ENCODE assay signal across 19 cellular contexts in the genomic region with DNA sequence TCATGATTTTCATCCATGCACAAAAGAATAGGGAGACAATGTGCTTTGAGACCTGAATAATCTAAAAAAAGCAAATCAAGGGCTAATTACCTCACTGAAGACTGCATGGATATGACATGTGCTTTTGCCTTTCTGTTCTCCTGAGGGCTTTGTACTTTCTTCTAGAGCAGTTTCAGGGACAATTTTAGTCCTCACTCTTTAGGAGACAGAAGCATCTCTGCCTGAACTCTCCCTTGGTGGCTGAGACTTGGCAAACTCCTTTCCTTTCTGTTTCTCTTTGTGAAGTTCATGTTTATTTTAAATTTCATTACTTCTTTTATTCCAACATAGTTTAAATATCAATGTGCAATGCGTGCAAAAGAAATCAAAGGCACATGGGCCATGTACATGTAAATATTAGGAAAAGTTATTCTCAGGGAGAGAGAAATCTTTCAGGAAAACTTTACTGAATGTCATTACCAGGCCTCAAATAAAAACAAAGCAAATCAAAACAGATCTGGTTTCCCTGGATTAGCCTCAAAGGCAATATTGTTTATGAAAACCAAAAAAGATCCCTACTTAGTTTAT.
DNase-seq lines count a peak whose midpoint lies in the region; ATAC-seq and TF ChIP-seq lines count a peak whose summit lies in the region.
"Had no signal": no experiment of that assay in that cellular context is flagged by ENCODE, and none has a peak within 500 bp of the region (broad histone marks: within the 10 kb centered on the region; RNA-seq: fewer than 3 reads in every experiment).

No MANE protein-coding gene starts in this region.

- CTCF ChIA-PET in IMR-90 (lab: Yijun Ruan, JAX) = no interaction called here

- TF ChIP-seq RAD21 in IMR-90 (IDR thresholded peaks at IDR 0.05; ENCODE audit: low read length) = no peak

- no peak overlapping the region for H3K9ac ChIP-seq in IMR-90 (ENCODE audit: low read depth, low read length)

- no peak overlapping the region for H2BK20ac ChIP-seq in IMR-90 (ENCODE audit: low read depth, low read length)

- H3K56ac ChIP-seq in IMR-90 (ENCODE audit: extremely low read depth, insufficient read depth, low read length) = no peak overlapping the region

- peak; percentile 77 for ATAC-seq in IMR-90 (ENCODE audit: low read depth)
- no peak for ATAC-seq in HG03175 (IDR thresholded peaks at IDR 0.05; ENCODE audit: unreplicated experiment)
- ATAC-seq in HG02970 (IDR thresholded peaks at IDR 0.05; ENCODE audit: low FRiP score, unreplicated experiment) = no peak

- no peak overlapping the region for H3K14ac ChIP-seq in IMR-90 (replicated peaks; ENCODE audit: low read depth, low read length)

- H2AFZ ChIP-seq in IMR-90 (replicated peaks; ENCODE audit: low read length, poor library complexity) (no peak overlapping the region), hepatocyte (no peak overlapping the region)

- no TSS peak for BruUV-seq in IMR-90 (replicated peaks; lab: Mats Ljungman, UMichigan)

- no peak overlapping the region for H2BK5ac ChIP-seq in IMR-90 (ENCODE audit: low read depth, low read length, poor library complexity, severe bottlenecking)

- no peak overlapping the region for H2AK9ac ChIP-seq in IMR-90 (replicated peaks; ENCODE audit: low read depth, low read length, poor library complexity)

- H3K4me1 ChIP-seq in IMR-90 (ENCODE audit: control insufficient read depth, insufficient read depth, low read length) (peaks cover 5% of the 10 kb centered on the region), hepatocyte (ENCODE audit: insufficient read depth) (no peaks in the 10 kb centered on the region), stomach (peaks cover 0 to 17% (median 0%) of the 10 kb centered on the region in 4 donors)
- H3K4me1 ChIP-seq: Caco-2, SJCRH30 had no signal

- intact Hi-C loops in IMR-90 (cut with micrococcal nuclease) = no loop called here
- intact Hi-C loops in stomach (cut with DNase I; ENCODE audit: low total_unique reads) = no loop called here

- TF ChIP-seq POLR2A in IMR-90 (IDR thresholded peaks at IDR 0.05; ENCODE audit: low read depth, low read length) (no peak), stomach (IDR thresholded peaks at IDR 0.05) (no peak)

- no peak overlapping the region for H2BK120ac ChIP-seq in IMR-90 (ENCODE audit: low read depth, low read length)

- H3K27me3 ChIP-seq in IMR-90 (ENCODE audit: control insufficient read depth, insufficient read depth, low read length) = no peaks in the 10 kb centered on the region
- no peaks in the 10 kb centered on the region for H3K27me3 ChIP-seq in hepatocyte
- no peaks in the 10 kb centered on the region for H3K27me3 ChIP-seq in stomach
- H3K27me3 ChIP-seq: SJCRH30 had no signal

- H3K4me2 ChIP-seq in IMR-90 (ENCODE audit: low read depth, low read length) (peak overlapping the region; percentile 77), hepatocyte (peak overlapping the region; percentile 2)

- dilution Hi-C loops in IMR-90 (cut with HindIII; ENCODE audit: low sequenced_read_pairs, unreplicated experiment) = no loop called here

- DNase-seq in IMR-90 (peak; percentile 43), dedifferentiated amniotic fluid mesenchymal stem cell (ENCODE audit: extremely low spot score) (peak; percentile 53), hepatocyte (ENCODE audit: low spot score) (no peak), stomach (no peak), NCI-H82 (lab: John Stamatoyannopoulos, UW) (no peak), occipital lobe (lab: John Stamatoyannopoulos, UW) (no peak)
- DNase-seq: Caco-2; CD4-positive, CD25-positive, alpha-beta regulatory T cell; DMS153; H7; NCI-H1105; NCI-H187; NCI-H345; NCI-H69; RPMI8226; SJCRH30 had no signal

- no peaks in the 10 kb centered on the region for H3K79me2 ChIP-seq in hepatocyte

- H3K27ac ChIP-seq in IMR-90 (ENCODE audit: insufficient read depth, low read length) (peak overlapping the region; percentile 67; the same call in 1 of the 2 replicates), hepatocyte (peak overlapping the region; percentile 36), stomach (peak overlapping the region in 3 of 5 donors; percentile 13 to 47 (median 21))
- H3K27ac ChIP-seq: HL-60, SJCRH30 had no signal

- H3K9me2 ChIP-seq in hepatocyte (replicated peaks; ENCODE audit: insufficient read depth) = no peaks in the 10 kb centered on the region

- H3K36me3 ChIP-seq in IMR-90 (ENCODE audit: control insufficient read depth, insufficient read depth, low read length) (no peaks in the 10 kb centered on the region), hepatocyte (replicated peaks; ENCODE audit: insufficient read depth, low read depth) (no peaks in the 10 kb centered on the region), stomach (no peaks in the 10 kb centered on the region)
- H3K36me3 ChIP-seq: SJCRH30 had no signal

- no peaks in the 10 kb centered on the region for H4K20me1 ChIP-seq in IMR-90 (ENCODE audit: insufficient read depth, low read length)
- H4K20me1 ChIP-seq in hepatocyte (ENCODE audit: insufficient read depth, poor library complexity, severe bottlenecking) = no peaks in the 10 kb centered on the region

- peak overlapping the region; percentile 88 for H3K18ac ChIP-seq in IMR-90 (ENCODE audit: low read depth, low read length)

- H3K79me1 ChIP-seq in IMR-90 (ENCODE audit: low read depth in 1 of 2, low read length in 2 of 2) = no peaks in the 10 kb centered on the region

- H3K4me3 ChIP-seq in IMR-90 (ENCODE audit: insufficient read depth, low read depth, low read length) = no peak overlapping the region
- no peak overlapping the region for H3K4me3 ChIP-seq in hepatocyte
- H3K4me3 ChIP-seq in stomach = no peak overlapping the region
- H3K4me3 ChIP-seq: SJCRH30 had no signal

- peak overlapping the region; percentile 44; the same call in 1 of the 2 replicates for H4K5ac ChIP-seq in IMR-90 (ENCODE audit: low read depth, low read length)

- no peak overlapping the region for H4K91ac ChIP-seq in IMR-90 (ENCODE audit: insufficient read depth, low read depth, low read length)

- no peak overlapping the region for H3K23ac ChIP-seq in IMR-90 (ENCODE audit: low read depth, low read length)

- no peak overlapping the region for H4K8ac ChIP-seq in IMR-90 (ENCODE audit: low read depth in 2 of 2, low read length in 2 of 2)

- no CpG with 5 or more reads among the region's 1 CpG for WGBS in IMR-90 (ENCODE audit: extremely low coverage in 2 of 2, insufficient read length in 1 of 2), 2 experiments
- 41% methylated on average over 1 of the region's 1 CpG for WGBS in hepatocyte (ENCODE audit: low lambda C conversion rate, missing lambda C conversion rate)
- 23 to 64% (median 41%) methylated on average over 1 of the region's 1 CpG for WGBS in stomach, 5 donors

- no peak overlapping the region for H2BK15ac ChIP-seq in IMR-90 (ENCODE audit: low read depth, low read length)

- H3K4ac ChIP-seq in IMR-90 (ENCODE audit: low read depth, low read length) = no peak overlapping the region

- POLR2A ChIA-PET in IMR-90 (lab: Charles Lee; ENCODE audit: unreplicated experiment) = no interaction called here

- in situ Hi-C loops in IMR-90 (cut with MboI; ENCODE audit: low sequenced_read_pairs) = no loop called here

- TF ChIP-seq CTCF in IMR-90 (conservative IDR thresholded peaks at IDR 0.05; ENCODE audit: low read depth, low read length) = no peak
- no peak for TF ChIP-seq CTCF in hepatocyte (IDR thresholded peaks at IDR 0.05; ENCODE audit: poor library complexity)
- TF ChIP-seq CTCF in stomach (IDR thresholded peaks at IDR 0.05) = no peak

- no peak overlapping the region for H2AK5ac ChIP-seq in IMR-90 (ENCODE audit: low read depth, low read length)

- no peaks in the 10 kb centered on the region for H3K9me1 ChIP-seq in IMR-90 (ENCODE audit: insufficient read depth, low read length)

- TF ChIP-seq EP300 in stomach (IDR thresholded peaks at IDR 0.05) = no peak

- H3K9me3 ChIP-seq in IMR-90 (ENCODE audit: control insufficient read depth, insufficient read depth, low read length) (no peaks in the 10 kb centered on the region), hepatocyte (ENCODE audit: low read depth) (no peaks in the 10 kb centered on the region), stomach (peaks cover 0 to 5% (median 0%) of the 10 kb centered on the region in 4 donors)
- H3K9me3 ChIP-seq: Caco-2 had no signal

TF ChIP-seq in IMR-90, 13 proteins besides CTCF, POLR2A, EP300 and RAD21:
- TF ChIP-seq MAFK (IDR thresholded peaks at IDR 0.05; ENCODE audit: low read depth, low read length) (no peak), RCOR1 (IDR thresholded peaks at IDR 0.05; ENCODE audit: insufficient replicate concordance, low read length) (no peak), RFX5 (IDR thresholded peaks at IDR 0.05; ENCODE audit: low read depth, low read length) (no peak), CHD1 (IDR thresholded peaks at IDR 0.05; ENCODE audit: low read depth, low read length) (no peak), MAZ (IDR thresholded peaks at IDR 0.05; ENCODE audit: borderline replicate concordance, low read depth, low read length) (no peak), CEBPB (IDR thresholded peaks at IDR 0.05; ENCODE audit: low read depth, low read length) (no peak), NFE2L2 (IDR thresholded peaks at IDR 0.05; ENCODE audit: low read depth, low read length) (no peak), SMC3 (IDR thresholded peaks at IDR 0.05; ENCODE audit: low read depth, low read length) (no peak), FOS (IDR thresholded peaks at IDR 0.05; ENCODE audit: low read depth, low read length) (no peak), BHLHE40 (IDR thresholded peaks at IDR 0.05; ENCODE audit: low read depth, low read length) (no peak), MXI1 (IDR thresholded peaks at IDR 0.05; ENCODE audit: borderline replicate concordance, low read depth, low read length) (no peak)
- TF ChIP-seq, protein P1, sequence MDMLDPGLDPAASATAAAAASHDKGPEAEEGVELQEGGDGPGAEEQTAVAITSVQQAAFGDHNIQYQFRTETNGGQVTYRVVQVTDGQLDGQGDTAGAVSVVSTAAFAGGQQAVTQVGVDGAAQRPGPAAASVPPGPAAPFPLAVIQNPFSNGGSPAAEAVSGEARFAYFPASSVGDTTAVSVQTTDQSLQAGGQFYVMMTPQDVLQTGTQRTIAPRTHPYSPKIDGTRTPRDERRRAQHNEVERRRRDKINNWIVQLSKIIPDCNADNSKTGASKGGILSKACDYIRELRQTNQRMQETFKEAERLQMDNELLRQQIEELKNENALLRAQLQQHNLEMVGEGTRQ (IDR thresholded peaks at IDR 0.05; ENCODE audit: low read depth, low read length) = no peak
- TF ChIP-seq, protein P2, sequence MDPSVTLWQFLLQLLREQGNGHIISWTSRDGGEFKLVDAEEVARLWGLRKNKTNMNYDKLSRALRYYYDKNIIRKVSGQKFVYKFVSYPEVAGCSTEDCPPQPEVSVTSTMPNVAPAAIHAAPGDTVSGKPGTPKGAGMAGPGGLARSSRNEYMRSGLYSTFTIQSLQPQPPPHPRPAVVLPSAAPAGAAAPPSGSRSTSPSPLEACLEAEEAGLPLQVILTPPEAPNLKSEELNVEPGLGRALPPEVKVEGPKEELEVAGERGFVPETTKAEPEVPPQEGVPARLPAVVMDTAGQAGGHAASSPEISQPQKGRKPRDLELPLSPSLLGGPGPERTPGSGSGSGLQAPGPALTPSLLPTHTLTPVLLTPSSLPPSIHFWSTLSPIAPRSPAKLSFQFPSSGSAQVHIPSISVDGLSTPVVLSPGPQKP (IDR thresholded peaks at IDR 0.05; ENCODE audit: borderline replicate concordance, low read depth, low read length) = no peak
TF ChIP-seq in IMR-90: peak in this region for 0.

Comparison
In these comparisons a context has a peak if more than half of its experiments do, and no peak if none do; other contexts are left out.
1. DNase-seq: peak in IMR-90 (single experiment) and dedifferentiated amniotic fluid mesenchymal stem cell (single experiment); none in hepatocyte (single experiment), stomach (single experiment), NCI-H82 (single experiment) and occipital lobe (single experiment).
2. Peak in every context shown above with its lines, with median percentiles within 50 percentile points of each other: H3K27ac ChIP-seq.